Comparison of ENCODE assay signal across 1 cellular context in genomic region chr11:12626616-12627015, GRCh38.
TF ChIP-seq lines count a peak whose summit lies in the region.

No MANE protein-coding gene starts in this region.

TF ChIP-seq in SK-N-SH treated with all-trans-retinoic acid at 6 μM for 48 hours, 23 proteins besides CTCF, POLR2A, EP300 and RAD21 (continued from another document):
- TF ChIP-seq CSRNP3 (CRISPR knock-in tag; IDR thresholded peaks at IDR 0.05), result no peak
- TF ChIP-seq CSDC2 (CRISPR knock-in tag; IDR thresholded peaks at IDR 0.05), result no peak
- no peak for TF ChIP-seq ZC3H10 (CRISPR knock-in tag; IDR thresholded peaks at IDR 0.05)
- TF ChIP-seq SNAI2 (CRISPR knock-in tag; IDR thresholded peaks at IDR 0.05), result no peak
- no peak for TF ChIP-seq POU6F1 (CRISPR knock-in tag; IDR thresholded peaks at IDR 0.05; ENCODE audit: borderline replicate concordance, low read depth)
- no peak for TF ChIP-seq GLIS3 (CRISPR knock-in tag; IDR thresholded peaks at IDR 0.05)
- TF ChIP-seq ZNF565 (CRISPR knock-in tag; conservative IDR thresholded peaks at IDR 0.05; ENCODE audit: low read depth), result no peak
- TF ChIP-seq ZFP30 (CRISPR knock-in tag; IDR thresholded peaks at IDR 0.05), result no peak
- TF ChIP-seq TOX (CRISPR knock-in tag; IDR thresholded peaks at IDR 0.05; ENCODE audit: borderline replicate concordance), result no peak
- no peak for TF ChIP-seq BACH2 (CRISPR knock-in tag; IDR thresholded peaks at IDR 0.05; ENCODE audit: borderline replicate concordance)
